Comparison of ENCODE assay signal across 11 cellular contexts in genomic region chr3:112811150-112811884, GRCh38. TPM values are rescaled to one million over a fixed set of nuclear protein-coding genes. Genes with fewer than 3 reads are reported as not detected.
DNase-seq lines count a peak whose midpoint lies in the region; TF ChIP-seq lines count a peak whose summit lies in the region.
"Had no signal": no experiment of that assay in that cellular context is flagged by ENCODE, and none has a peak within 500 bp of the region (broad histone marks: within the 10 kb centered on the region; RNA-seq: fewer than 3 reads in every experiment).

No MANE protein-coding gene starts in this region.

- H3K4me3 ChIP-seq in AG04449 (ENCODE audit: low read depth, low read length) (no peak overlapping the region), ovary (no peak overlapping the region), dorsolateral prefrontal cortex (no peak overlapping the region)

- peak; percentile 87 for DNase-seq in AG04449 (ENCODE audit: low read depth, low spot score)
- peak; percentile 39 for DNase-seq in NCI-H226
- peak; percentile 90 for DNase-seq in fibroblast of peridontal ligament (ENCODE audit: extremely low read depth)
- peak; percentile 30 to 74 (median 52) for DNase-seq in ovary
- DNase-seq in DMS79 (lab: John Stamatoyannopoulos, UW): no peak
- no peak for DNase-seq in NCI-H1105 treated with DMSO at 0.1 percent for 48 hours (lab: John Stamatoyannopoulos, UW)
- no peak for DNase-seq in kidney glomerular epithelial cell (lab: John Stamatoyannopoulos, UW)
- DNase-seq in dorsolateral prefrontal cortex: no peak
- DNase-seq: activated CD4-positive, alpha-beta T cell treated with anti-CD3 and anti-CD28 coated beads, Interleukin-2, amount 50 U/mL, for 48 hours had no signal

- H3K9me3 ChIP-seq in ovary: no peaks in the 10 kb centered on the region

- 1 to 13% (median 10%) methylated on average over 3 of the region's 3 CpGs for WGBS in ovary, 3 donors

- no peak for TF ChIP-seq POLR2A in ovary (IDR thresholded peaks at IDR 0.05)

- H3K4me1 ChIP-seq in ovary (ENCODE audit: insufficient read depth): peaks cover 11% of the 10 kb centered on the region

- no peaks in the 10 kb centered on the region for H3K36me3 ChIP-seq in ovary

- peak; percentile 70 for TF ChIP-seq EP300 in ovary (IDR thresholded peaks at IDR 0.05)

- CTCF ChIA-PET in AG04449 (lab: Yijun Ruan, JAX): interaction anchor here (1.5 to 8.3 kb wide), 3 partner anchors 75 to 172 kb away, joined by 4 to 223 read pairs (median 128); partner anchors contain the start of gene CCDC80

- POLR2A ChIA-PET in AG04449 (lab: Yijun Ruan, JAX): interaction anchor here (0.6 to 0.8 kb wide), 3 partner anchors 33 to 171 kb away, joined by 3 to 4 read pairs (median 3); no protein-coding TSS in a partner anchor

- peak overlapping the region in 1 of 2 donors; percentile 69 for H3K27ac ChIP-seq in ovary
- H3K27ac ChIP-seq in dorsolateral prefrontal cortex: no peak overlapping the region
- H3K27ac ChIP-seq: RWPE1 had no signal

- intact Hi-C loops in ovary (cut with DNase I) (loop anchor here (5.0 to 10.0 kb wide), 4 partner anchors 164 to 234 kb away; partner anchors contain the start of gene CCDC80 (in 1 of the 4)), dorsolateral prefrontal cortex (cut with DNase I) (loop anchor here (5.0 to 10.0 kb wide), 2 partner anchors 167 to 229 kb away; partner anchors contain the start of gene CCDC80 (in 1 of the 2))

- H3K27me3 ChIP-seq in ovary (no peaks in the 10 kb centered on the region), dorsolateral prefrontal cortex (peaks cover 0 to 12% (median 0%) of the 10 kb centered on the region in 45 donors)

- no peak for TF ChIP-seq CTCF in AG04449 (IDR thresholded peaks at IDR 0.05; ENCODE audit: insufficient read depth, low read length, missing control alignments)
- TF ChIP-seq CTCF in ovary (IDR thresholded peaks at IDR 0.05): no peak
- no peak for TF ChIP-seq CTCF in dorsolateral prefrontal cortex (IDR thresholded peaks at IDR 0.05 in 54 of 56, conservative IDR thresholded peaks at IDR 0.05 in 2 of 56; ENCODE audit: low read depth in 1 of 56, partially characterized antibody in 56 of 56)

RNA-seq across cellular contexts. Expression of gene CD200R1L, which starts 35.3 kb away (rescaled TPM):
- not detected for total RNA-seq in ovary
- polyA plus RNA-seq in ovary: not detected
- under 1 TPM in 6 of 120 experiments, not detected in 114; 0.36 to 0.92 (median 0.48) TPM for total RNA-seq in dorsolateral prefrontal cortex
- total RNA-seq: urinary bladder had no signal
- polyA plus RNA-seq: urinary bladder had no signal

Comparison
In these comparisons a context has a peak if more than half of its experiments do, and no peak if none do; other contexts are left out.
1. DNase-seq: peak in AG04449 (single experiment), NCI-H226 (single experiment), fibroblast of peridontal ligament (single experiment) and ovary (5 of 5); none in DMS79 (single experiment), NCI-H1105 treated with DMSO at 0.1 percent for 48 hours (single experiment), kidney glomerular epithelial cell (single experiment) and dorsolateral prefrontal cortex (0 of 10).